In genomic region chr2:57798346-57798745, GRCh38 we compare ENCODE assay signal across 1 cellular context.
TF ChIP-seq lines count a peak whose summit lies in the region.

No MANE protein-coding gene starts in this region.

TF ChIP-seq in K562, 482 proteins besides CTCF, POLR2A, EP300 and RAD21 (continued from another document):
- TF ChIP-seq DLX4 (CRISPR knock-in tag; IDR thresholded peaks at IDR 0.05), result no peak
- no peak for TF ChIP-seq RBM14 (IDR thresholded peaks at IDR 0.05; ENCODE audit: borderline replicate concordance, insufficient read depth, low read depth, low read length)
- no peak for TF ChIP-seq CEBPG (CRISPR knock-in tag; IDR thresholded peaks at IDR 0.05)
- peak in 1 of 2 experiments; percentile 56; a peak in 2 of 4 replicates for TF ChIP-seq CEBPG (tag; conservative IDR thresholded peaks at IDR 0.05 in 1 of 2, IDR thresholded peaks at IDR 0.05 in 1 of 2)
